ENCODE assay signal across 31 cellular contexts in genomic region chr4:71307729-71308128, GRCh38.
"Had no signal": no experiment of that assay in that cellular context is flagged by ENCODE, and none has a peak within 500 bp of the region (broad histone marks: within the 10 kb centered on the region; RNA-seq: fewer than 3 reads in every experiment).

No MANE protein-coding gene starts in this region.

- H3K4me1 ChIP-seq: parathyroid adenoma, psoas muscle, sigmoid colon, spleen, stomach, thyroid gland, tibial nerve, upper lobe of right lung, vagina had no signal

- H3K4me3 ChIP-seq: psoas muscle, right lobe of liver, sigmoid colon, smooth muscle cell, spleen, stomach, thoracic aorta, thyroid gland, tibial nerve, upper lobe of right lung, vagina had no signal

- H3K36me3 ChIP-seq: neutrophil, right lobe of liver, sigmoid colon, spleen, stomach, thoracic aorta, thyroid gland, tibial nerve, upper lobe of right lung, vagina had no signal

- ATAC-seq: naive thymus-derived CD8-positive, alpha-beta T cell; natural killer cell treated with Interleukin-12 subunit alpha and Interleukin-12 subunit beta and Interleukin-15 and Interleukin-18, amount 100 ng/mL, for 72 hours; psoas muscle; right lobe of liver; stimulated activated naive B cell treated with anti-CD40 and anti-IgM and Interleukin-4, amounts not matched to agents 10 μg/mL and 1 μg/mL and 100 μg/mL, for 72 hours; upper lobe of right lung had no signal

- H3K27ac ChIP-seq: neutrophil, parathyroid adenoma, psoas muscle, right lobe of liver, sigmoid colon, spleen, stomach, thoracic aorta, thyroid gland, tibial nerve, upper lobe of right lung, vagina had no signal

- H3K9me3 ChIP-seq: neutrophil, psoas muscle, right lobe of liver, sigmoid colon, stomach, thyroid gland, tibial nerve, upper lobe of right lung, vagina had no signal

- H3K27me3 ChIP-seq: neutrophil, right lobe of liver, sigmoid colon, spleen, stomach, thyroid gland, tibial nerve, upper lobe of right lung, vagina had no signal

- H3K27ac Mint-ChIP-seq: naive B cell; naive thymus-derived CD8-positive, alpha-beta T cell; natural killer cell treated with Interleukin-12 subunit alpha and Interleukin-12 subunit beta and Interleukin-15 and Interleukin-18, amount 100 ng/mL, for 72 hours; nephron progenitor cell; stimulated activated naive B cell treated with anti-CD40 and anti-IgM and Interleukin-4, amounts not matched to agents 10 μg/mL and 1 μg/mL and 100 μg/mL, for 72 hours; stimulated activated naive CD8-positive, alpha-beta T cell treated with anti-CD3 and anti-CD28 coated beads, Interleukin-15, Interleukin-2, amounts not matched to agents 100 ng/mL and 50 ng/mL, for 24 hours; type B pancreatic cell had no signal

- H3K27me3 Mint-ChIP-seq: natural killer cell treated with Interleukin-12 subunit alpha and Interleukin-12 subunit beta and Interleukin-15 and Interleukin-18, amount 100 ng/mL, for 72 hours; progenitor cell of endocrine pancreas had no signal

- H3K36me3 Mint-ChIP-seq: naive B cell; stimulated activated naive B cell treated with anti-CD40 and anti-IgM and Interleukin-4, amounts not matched to agents 10 μg/mL and 1 μg/mL and 100 μg/mL, for 72 hours; type B pancreatic cell had no signal

- DNase-seq: naive B cell; naive thymus-derived CD8-positive, alpha-beta T cell; nephron progenitor cell; nucleus accumbens; posterior cingulate gyrus; psoas muscle; right cardiac atrium; right lobe of liver; sigmoid colon; spleen; stimulated activated CD4-positive, alpha-beta T cell treated with anti-CD3 and anti-CD28 coated beads, Interleukin-12 subunit alpha, Interleukin-12 subunit beta, amount 100 ng/mL, for 4 hours; stimulated activated CD4-positive, alpha-beta T cell treated with anti-CD3 and anti-CD28 coated beads, Interleukin-1b, Interleukin-23, amount 100 ng/mL, for 48 hours; stimulated activated CD4-positive, alpha-beta T cell treated with anti-CD3 and anti-CD28 coated beads, Interleukin-4, amount 100 ng/mL, for 1 hour; stimulated activated CD4-positive, alpha-beta T cell treated with anti-CD3 and anti-CD28 coated beads, Interleukin-4, amount 100 ng/mL, for 4 hours; stimulated activated CD8-positive, alpha-beta memory T cell treated with anti-CD3 and anti-CD28 coated beads, Interleukin-4, amount 100 ng/mL, for 48 hours; stimulated activated naive B cell treated with anti-CD40 and anti-IgM and Interleukin-4, amounts not matched to agents 10 μg/mL and 1 μg/mL and 100 μg/mL, for 72 hours; stimulated activated naive CD4-positive, alpha-beta T cell treated with Interleukin-2 at 50 U/mL for 16 hours; stomach; thyroid gland; upper lobe of right lung had no signal

- H3K4me1 Mint-ChIP-seq: naive B cell; naive thymus-derived CD8-positive, alpha-beta T cell; nephron progenitor cell had no signal

- H3K4me3 Mint-ChIP-seq: naive B cell; naive thymus-derived CD8-positive, alpha-beta T cell; natural killer cell treated with Interleukin-12 subunit alpha and Interleukin-12 subunit beta and Interleukin-15 and Interleukin-18, amount 100 ng/mL, for 72 hours; nephron progenitor cell; neural crest cell; stimulated activated naive B cell treated with anti-CD40 and anti-IgM and Interleukin-4, amounts not matched to agents 10 μg/mL and 1 μg/mL and 100 μg/mL, for 72 hours; stimulated activated naive CD8-positive, alpha-beta T cell treated with anti-CD3 and anti-CD28 coated beads, Interleukin-15, Interleukin-2, amounts not matched to agents 100 ng/mL and 50 ng/mL, for 24 hours; type B pancreatic cell had no signal
